12 cellular contexts compared by ENCODE assay signal in the genomic region with DNA sequence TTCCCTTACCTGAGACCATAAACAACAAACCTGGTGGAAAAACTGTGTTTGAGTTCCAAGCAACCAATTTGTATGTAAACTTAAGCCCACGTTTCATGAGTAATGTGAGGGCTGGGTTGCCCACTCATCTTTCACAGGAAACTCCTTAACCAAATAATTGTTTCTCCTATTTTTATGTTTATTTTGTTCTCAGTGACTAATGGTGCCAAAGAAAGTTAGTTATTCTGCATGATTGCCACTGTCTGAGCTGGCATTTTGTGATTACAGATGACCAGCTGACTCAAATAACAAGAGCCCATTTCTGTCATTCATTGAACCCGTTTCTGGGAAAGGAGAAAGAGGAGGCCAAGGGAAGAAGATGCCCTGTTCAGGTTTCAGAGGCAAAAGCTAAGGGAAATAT.
"Had no signal": no experiment of that assay in that cellular context is flagged by ENCODE, and none has a peak within 500 bp of the region (broad histone marks: within the 10 kb centered on the region; RNA-seq: fewer than 3 reads in every experiment).

No MANE protein-coding gene starts in this region.

- H3K4me3 ChIP-seq: ascending aorta, colonic mucosa, heart right ventricle, ovary, right atrium auricular region, skin epidermis, tibial artery had no signal

- DNase-seq: activated CD4-positive, alpha-beta memory T cell treated with anti-CD3 and anti-CD28 coated beads for 36 hours; activated naive CD8-positive, alpha-beta T cell treated with anti-CD3 and anti-CD28 coated beads, Interleukin-2, amount 10 ng/mL, durations not matched to agents 7 days and 5 days; activated T-cell treated with anti-CD3 and anti-CD28 coated beads, Interleukin-2, amount 50 U/mL, for 48 hours; caudate nucleus; colonic mucosa; heart right ventricle; ovary; tibial artery had no signal

- H3K27me3 ChIP-seq: ascending aorta, colonic mucosa, heart right ventricle, ovary, right atrium auricular region, tibial artery had no signal

- H3K9me3 ChIP-seq: ascending aorta, colonic mucosa, heart right ventricle, ovary, right atrium auricular region, tibial artery had no signal

- ATAC-seq: activated CD4-positive, CD25-positive, alpha-beta regulatory T cell treated with anti-CD3 and anti-CD28 coated beads, Interleukin-2, amount 50 U/mL, for 24 hours; heart right ventricle had no signal

- H3K27ac ChIP-seq: ascending aorta, colonic mucosa, heart right ventricle, ovary, right atrium auricular region, skin epidermis, tibial artery had no signal

- H3K4me1 ChIP-seq: ascending aorta, colonic mucosa, heart right ventricle, right atrium auricular region, tibial artery had no signal

- H3K36me3 ChIP-seq: ascending aorta, colonic mucosa, heart right ventricle, ovary, right atrium auricular region, tibial artery had no signal
